ENCODE assay signal across 8 cellular contexts in the genomic region with DNA sequence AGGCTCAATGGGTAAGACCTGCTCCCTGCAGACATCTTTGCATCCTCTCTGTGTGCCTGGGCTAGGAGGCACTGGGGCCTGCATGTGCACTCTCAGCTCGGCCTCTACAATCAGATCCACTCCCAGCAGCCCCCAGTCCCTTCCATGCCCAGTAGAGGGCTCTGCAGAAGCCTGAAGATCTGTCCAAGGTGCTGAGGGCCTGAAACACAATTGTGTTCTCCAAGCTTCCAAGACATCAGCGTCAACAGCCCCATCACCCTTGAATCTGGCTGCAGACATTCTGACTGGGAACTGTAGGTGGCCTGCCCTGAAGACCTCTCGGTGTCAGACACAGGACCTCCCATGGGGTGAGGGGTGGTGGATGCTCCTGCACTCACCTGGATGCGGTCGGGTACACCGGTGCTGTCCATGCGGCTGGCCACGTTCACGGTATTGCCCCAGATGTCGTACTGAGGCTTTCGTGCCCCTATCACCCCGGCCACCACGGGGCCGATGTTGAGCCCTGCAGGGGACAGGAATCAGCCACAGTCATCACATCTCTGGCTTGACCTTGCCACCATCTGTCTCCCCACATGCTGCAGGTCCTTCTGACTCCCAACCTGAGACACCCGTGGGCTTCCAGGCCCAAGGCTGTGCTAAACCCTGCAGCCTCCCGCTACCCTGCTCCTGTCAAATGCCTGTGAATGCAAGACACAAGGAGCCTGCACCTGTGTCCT.
DNase-seq lines count a peak whose midpoint lies in the region; ATAC-seq and TF ChIP-seq lines count a peak whose summit lies in the region.

No MANE protein-coding gene starts in this region.

- H3K27ac ChIP-seq in KMS-11, result no peak overlapping the region
- no peak overlapping the region for H3K27ac ChIP-seq in WERI-Rb-1
- no peak overlapping the region for H3K27ac ChIP-seq in fibroblast of lung (ENCODE audit: insufficient read depth, low read length)

- no peaks in the 10 kb centered on the region for H3K36me3 ChIP-seq in KMS-11 (ENCODE audit: insufficient read depth)
- H3K36me3 ChIP-seq in WERI-Rb-1, result no peaks in the 10 kb centered on the region
- H3K36me3 ChIP-seq in fibroblast of lung (ENCODE audit: control insufficient read depth, insufficient read depth, low read length), result no peaks in the 10 kb centered on the region

- peak; percentile 89 for DNase-seq in AG20443 (ENCODE audit: low spot score)
- DNase-seq in WERI-Rb-1, result peak; percentile 64
- DNase-seq in fibroblast of lung (ENCODE audit: low read depth in 2 of 2), result peak; percentile 56 to 71
- DNase-seq in occipital lobe (lab: John Stamatoyannopoulos, UW), result peak; percentile 8
- no peak for DNase-seq in NCI-H1105 (lab: John Stamatoyannopoulos, UW)

- H3K9ac ChIP-seq in KMS-11 (no peak overlapping the region), fibroblast of lung (ENCODE audit: insufficient read depth, low read length) (no peak overlapping the region)

- H3K4me3 ChIP-seq in KMS-11 (IDR thresholded peaks at IDR 0.05; ENCODE audit: insufficient read depth, low read depth, low read length), result no peak overlapping the region
- no peak overlapping the region for H3K4me3 ChIP-seq in WERI-Rb-1 (ENCODE audit: low read depth, low read length)
- no peak overlapping the region for H3K4me3 ChIP-seq in fibroblast of lung (replicated peaks in 1 of 4; ENCODE audit: control extremely low read depth in 1 of 4, insufficient read depth in 1 of 4, low read depth in 3 of 4, low read length in 4 of 4)

- no peaks in the 10 kb centered on the region for H3K79me2 ChIP-seq in KMS-11 (ENCODE audit: insufficient read depth, low read depth)
- no peaks in the 10 kb centered on the region for H3K79me2 ChIP-seq in fibroblast of lung (ENCODE audit: control insufficient read depth, insufficient read depth, low read length)

- TF ChIP-seq CTCF in GM12874 (IDR thresholded peaks at IDR 0.05; ENCODE audit: insufficient read depth, low read depth, low read length), result peak; percentile 88
- TF ChIP-seq CTCF in KMS-11 (conservative IDR thresholded peaks at IDR 0.05; ENCODE audit: low read depth, low read length), result peak; percentile 80
- TF ChIP-seq CTCF in WERI-Rb-1 (IDR thresholded peaks at IDR 0.05; ENCODE audit: low read depth, low read length), result peak; percentile 87
- TF ChIP-seq CTCF in fibroblast of lung (conservative IDR thresholded peaks at IDR 0.05 in 1 of 2, IDR thresholded peaks at IDR 0.05 in 1 of 2; ENCODE audit: low read depth in 1 of 2, low read length in 2 of 2), result peak; percentile 81 to 96

- ATAC-seq in HG03460 (IDR thresholded peaks at IDR 0.05; ENCODE audit: unreplicated experiment), result no peak

- no peak overlapping the region for H3K4me2 ChIP-seq in KMS-11
- no peak overlapping the region for H3K4me2 ChIP-seq in fibroblast of lung (ENCODE audit: extremely low read depth, insufficient read depth, low read length)

- H3K4me1 ChIP-seq in KMS-11 (ENCODE audit: low read depth, poor library complexity, severe bottlenecking), result no peaks in the 10 kb centered on the region
- no peaks in the 10 kb centered on the region for H3K4me1 ChIP-seq in fibroblast of lung (ENCODE audit: control insufficient read depth, extremely low read depth, insufficient read depth, low read length)

- peaks cover 15% of the 10 kb centered on the region; the same call in 1 of the 2 replicates for H3K27me3 ChIP-seq in KMS-11 (ENCODE audit: insufficient read depth, low read depth)
- no peaks in the 10 kb centered on the region for H3K27me3 ChIP-seq in WERI-Rb-1 (ENCODE audit: insufficient read depth, low read depth, severe bottlenecking)
- H3K27me3 ChIP-seq in fibroblast of lung (ENCODE audit: control insufficient read depth, insufficient read depth, low read length), result no peaks in the 10 kb centered on the region

- H3K9me3 ChIP-seq in WERI-Rb-1 (ENCODE audit: severe bottlenecking) (no peaks in the 10 kb centered on the region), fibroblast of lung (ENCODE audit: control insufficient read depth, insufficient read depth, low read depth, low read length) (no peaks in the 10 kb centered on the region)

- H4K20me1 ChIP-seq in KMS-11 (ENCODE audit: insufficient read depth) (no peaks in the 10 kb centered on the region), fibroblast of lung (ENCODE audit: control insufficient read depth, extremely low read depth, insufficient read depth, low read length) (no peaks in the 10 kb centered on the region)

- H2AFZ ChIP-seq in KMS-11 (ENCODE audit: low read depth), result no peak overlapping the region
- no peak overlapping the region for H2AFZ ChIP-seq in fibroblast of lung (ENCODE audit: low read length)
